ENCODE assay signal across 2 cellular contexts in genomic region chr12:132771126-132771838, GRCh38.
TF ChIP-seq lines count a peak whose summit lies in the region.

No MANE protein-coding gene starts in this region.

TF ChIP-seq in HepG2, 621 proteins besides CTCF, POLR2A, EP300 and RAD21:
- TF ChIP-seq SIN3A (IDR thresholded peaks at IDR 0.05; ENCODE audit: borderline replicate concordance, low read depth, low read length) (no peak), RBM22 (optimal IDR thresholded peaks at IDR 0.05; ENCODE audit: low read length) (peak; percentile 42), KLF12 (CRISPR knock-in tag; IDR thresholded peaks at IDR 0.05; ENCODE audit: borderline replicate concordance) (no peak), NFYB (CRISPR knock-in tag; IDR thresholded peaks at IDR 0.05) (no peak), XBP1 (CRISPR knock-in tag; IDR thresholded peaks at IDR 0.05) (no peak), CSRNP1 (CRISPR knock-in tag; IDR thresholded peaks at IDR 0.05) (no peak)

TF ChIP-seq in GM12878, 131 proteins besides CTCF, POLR2A, EP300 and RAD21:
- peak; percentile 38; the same call in 1 of the 2 replicates for TF ChIP-seq BCL11A (IDR thresholded peaks at IDR 0.05; ENCODE audit: low read depth, low read length)
- TF ChIP-seq ZNF687 (IDR thresholded peaks at IDR 0.05): 0 out of 2 replicates have a peak, but pooled peaks have one; percentile 57
- peak; percentile 34; the same call in 1 of the 2 replicates for TF ChIP-seq PAX5 (IDR thresholded peaks at IDR 0.05; ENCODE audit: borderline replicate concordance, low read depth, low read length)
- TF ChIP-seq TCF3 (IDR thresholded peaks at IDR 0.05; ENCODE audit: borderline replicate concordance, insufficient read depth, low read depth, low read length): 0 out of 2 replicates have a peak, but pooled peaks have one; percentile 32
- TF ChIP-seq ELK1 (IDR thresholded peaks at IDR 0.05; ENCODE audit: low read depth, low read length): 0 out of 2 replicates have a peak, but pooled peaks have one; percentile 51
- peak; percentile 71 for TF ChIP-seq TCF12 (IDR thresholded peaks at IDR 0.05; ENCODE audit: low read depth, low read length)
- peak; percentile 75; the same call in 1 of the 2 replicates for TF ChIP-seq EED (IDR thresholded peaks at IDR 0.05; ENCODE audit: low read depth)
- TF ChIP-seq USF1 (IDR thresholded peaks at IDR 0.05; ENCODE audit: borderline replicate concordance, extremely low read length, insufficient read depth, low read depth, low read length): peak; percentile 34
- TF ChIP-seq NRF1 (conservative IDR thresholded peaks at IDR 0.05; ENCODE audit: low read depth, low read length): no peak
- TF ChIP-seq CREM (IDR thresholded peaks at IDR 0.05; ENCODE audit: low read depth): peak; percentile 48; the same call in 1 of the 2 replicates
- peak; percentile 26; the same call in 1 of the 2 replicates for TF ChIP-seq NBN (IDR thresholded peaks at IDR 0.05)
- peak; percentile 61; the same call in 1 of the 2 replicates for TF ChIP-seq RAD51 (IDR thresholded peaks at IDR 0.05)
- peak in 1 of 2 experiments; percentile 24; a peak in 1 of 4 replicates for TF ChIP-seq BHLHE40 (IDR thresholded peaks at IDR 0.05; ENCODE audit: borderline replicate concordance in 1 of 2, low read depth in 2 of 2, low read length in 1 of 2)
- 0 out of 4 replicates have a peak, but pooled peaks of 1 of the 2 experiments have one; percentile 48 for TF ChIP-seq ETV6 (conservative IDR thresholded peaks at IDR 0.05 in 1 of 2, IDR thresholded peaks at IDR 0.05 in 1 of 2; ENCODE audit: borderline replicate concordance in 1 of 2, low read depth in 1 of 2)
- TF ChIP-seq HCFC1 (IDR thresholded peaks at IDR 0.05; ENCODE audit: low read length): no peak
- TF ChIP-seq BCL3 (IDR thresholded peaks at IDR 0.05; ENCODE audit: borderline replicate concordance, insufficient read depth, low read depth, low read length, poor library complexity, severe bottlenecking): no peak
- peak; percentile 67; the same call in 1 of the 2 replicates for TF ChIP-seq POLR2AphosphoS5 (IDR thresholded peaks at IDR 0.05; ENCODE audit: low read length)
- TF ChIP-seq MTA3 (IDR thresholded peaks at IDR 0.05; ENCODE audit: borderline replicate concordance, low read length): peak; percentile 40; the same call in 1 of the 2 replicates
- peak; percentile 77 for TF ChIP-seq IKZF1 (conservative IDR thresholded peaks at IDR 0.05)
- TF ChIP-seq FOS (IDR thresholded peaks at IDR 0.05; ENCODE audit: borderline replicate concordance, extremely low read depth, insufficient read length): no peak
- TF ChIP-seq USF2 (IDR thresholded peaks at IDR 0.05; ENCODE audit: borderline replicate concordance, low read depth, low read length): no peak; the same call in 1 of the 2 replicates
- peak; percentile 95 for TF ChIP-seq RUNX3 (IDR thresholded peaks at IDR 0.05; ENCODE audit: low read length)
- peak; percentile 68 to 72; a peak in 3 of 4 replicates for TF ChIP-seq IKZF2 (IDR thresholded peaks at IDR 0.05)
- no peak for TF ChIP-seq RFX5 (IDR thresholded peaks at IDR 0.05; ENCODE audit: low read depth, low read length)
- TF ChIP-seq ZNF24 (IDR thresholded peaks at IDR 0.05): 0 out of 2 replicates have a peak, but pooled peaks have one; percentile 28
- TF ChIP-seq GATAD2B (conservative IDR thresholded peaks at IDR 0.05; ENCODE audit: low read depth): peak; percentile 36; the same call in 1 of the 2 replicates
- peak; percentile 51; the same call in 1 of the 2 replicates for TF ChIP-seq MXI1 (IDR thresholded peaks at IDR 0.05; ENCODE audit: low read depth, low read length)
- 0 out of 2 replicates have a peak, but pooled peaks have one; percentile 46 for TF ChIP-seq CBFB (IDR thresholded peaks at IDR 0.05; ENCODE audit: low read depth)
- TF ChIP-seq ATF7 (IDR thresholded peaks at IDR 0.05; ENCODE audit: low read depth): 0 out of 2 replicates have a peak, but pooled peaks have one; percentile 11
- no peak for TF ChIP-seq YBX1 (IDR thresholded peaks at IDR 0.05)
